ENCODE assay signal across 24 cellular contexts in the genomic region with DNA sequence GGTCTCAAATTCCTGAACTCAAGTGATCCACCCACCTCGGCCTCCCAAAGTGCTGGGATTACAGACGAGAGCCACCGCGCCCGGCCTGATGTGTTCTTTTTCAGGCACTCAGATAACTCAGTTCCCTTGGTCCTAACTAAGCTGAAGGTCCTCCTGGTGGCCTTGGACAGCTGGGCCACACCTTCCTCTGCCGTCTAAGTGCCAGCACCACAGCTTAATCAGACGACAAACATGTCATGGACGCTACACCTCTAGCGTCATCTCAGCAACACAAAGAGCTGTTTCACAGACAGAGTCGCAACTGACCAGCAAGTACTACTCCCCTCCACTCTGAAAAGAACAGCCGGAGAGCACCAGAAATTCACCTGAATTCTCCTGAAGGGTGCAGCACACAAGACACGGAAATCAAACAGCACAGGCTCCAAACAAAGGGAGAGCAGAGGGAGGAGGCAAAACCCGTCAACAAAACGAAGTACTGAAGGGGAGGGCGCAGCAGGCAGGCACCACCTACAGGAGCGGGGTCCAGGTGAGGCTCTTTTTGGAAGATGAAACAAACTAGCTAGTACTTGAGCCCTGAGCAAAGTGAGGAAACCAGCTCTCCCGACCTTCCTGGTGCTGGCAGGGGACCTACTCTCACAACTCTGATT. TPM values are rescaled to one million over a fixed set of nuclear protein-coding genes. Genes with fewer than 3 reads are reported as not detected.
DNase-seq lines count a peak whose midpoint lies in the region; ATAC-seq and TF ChIP-seq lines count a peak whose summit lies in the region.
"Had no signal": no experiment of that assay in that cellular context is flagged by ENCODE, and none has a peak within 500 bp of the region (broad histone marks: within the 10 kb centered on the region; RNA-seq: fewer than 3 reads in every experiment).

No MANE protein-coding gene starts in this region.

- H3K27ac Mint-ChIP-seq in activated naive CD8-positive, alpha-beta T cell treated with anti-CD3 and anti-CD28 coated beads, Interleukin-2, amount 50 U/mL, for 24 hours = no peak overlapping the region
- H3K27ac Mint-ChIP-seq in glutamatergic neuron (ENCODE audit: unreplicated experiment) = peak overlapping the region; percentile 23
- H3K27ac Mint-ChIP-seq: activated B cell treated with CpG ODN at 0.5 μM for 24 hours; activated CD4-positive, alpha-beta memory T cell treated with anti-CD3 and anti-CD28 coated beads for 36 hours; activated naive CD4-positive, alpha-beta T cell treated with anti-CD3 and anti-CD28 coated beads for 36 hours; B cell had no signal

- no peak overlapping the region for H3K4me3 ChIP-seq in psoas muscle
- H3K4me3 ChIP-seq: GM23248, heart left ventricle, smooth muscle cell, tibial nerve had no signal

- WGBS in psoas muscle, 3 donors = 72 to 87% (median 81%) methylated on average over 17 of the region's 17 CpGs

- H3K27me3 Mint-ChIP-seq in activated T-cell treated with anti-CD3 and anti-CD28 coated beads, Interleukin-2, amount 50 U/mL, for 4 hours (ENCODE audit: low read depth) = no peaks in the 10 kb centered on the region
- H3K27me3 Mint-ChIP-seq in activated naive CD8-positive, alpha-beta T cell treated with anti-CD3 and anti-CD28 coated beads, Interleukin-2, amount 50 U/mL, for 24 hours = no peaks in the 10 kb centered on the region
- H3K27me3 Mint-ChIP-seq in glutamatergic neuron (ENCODE audit: unreplicated experiment) = peaks cover 8% of the 10 kb centered on the region
- H3K27me3 Mint-ChIP-seq: activated B cell treated with CpG ODN at 0.5 μM for 24 hours; activated CD4-positive, alpha-beta memory T cell treated with anti-CD3 and anti-CD28 coated beads for 36 hours; B cell had no signal

- intact Hi-C loops in psoas muscle (cut with DNase I) = loop anchor here in 1 of 2 donors (5.0 kb wide), 1 partner anchor 34 kb away; no protein-coding TSS in a partner anchor

- peaks cover 26% of the 10 kb centered on the region for H3K4me1 ChIP-seq in psoas muscle

- H3K4me3 Mint-ChIP-seq in activated T-cell treated with anti-CD3 and anti-CD28 coated beads, Interleukin-2, amount 50 U/mL, for 4 hours = peak overlapping the region; percentile 4
- H3K4me3 Mint-ChIP-seq in activated naive CD8-positive, alpha-beta T cell treated with anti-CD3 and anti-CD28 coated beads, Interleukin-2, amount 50 U/mL, for 24 hours = peak overlapping the region; percentile 21
- H3K4me3 Mint-ChIP-seq in glutamatergic neuron (ENCODE audit: unreplicated experiment) = no peak overlapping the region
- H3K4me3 Mint-ChIP-seq: activated B cell treated with CpG ODN at 0.5 μM for 24 hours; activated CD4-positive, alpha-beta memory T cell treated with anti-CD3 and anti-CD28 coated beads for 36 hours; activated naive CD4-positive, alpha-beta T cell treated with anti-CD3 and anti-CD28 coated beads for 36 hours; B cell had no signal

- peaks cover 29% of the 10 kb centered on the region for H3K4me1 Mint-ChIP-seq in activated T-cell treated with anti-CD3 and anti-CD28 coated beads, Interleukin-2, amount 50 U/mL, for 4 hours (ENCODE audit: low read depth)
- peaks cover 44% of the 10 kb centered on the region for H3K4me1 Mint-ChIP-seq in activated naive CD8-positive, alpha-beta T cell treated with anti-CD3 and anti-CD28 coated beads, Interleukin-2, amount 50 U/mL, for 24 hours
- peaks cover 8% of the 10 kb centered on the region for H3K4me1 Mint-ChIP-seq in glutamatergic neuron (ENCODE audit: low read depth, unreplicated experiment)

- H3K9me3 ChIP-seq in psoas muscle = no peaks in the 10 kb centered on the region
- H3K9me3 ChIP-seq: heart left ventricle, tibial nerve had no signal

- no peaks in the 10 kb centered on the region for H3K9me3 Mint-ChIP-seq in activated T-cell treated with anti-CD3 and anti-CD28 coated beads, Interleukin-2, amount 50 U/mL, for 4 hours
- no peaks in the 10 kb centered on the region for H3K9me3 Mint-ChIP-seq in activated naive CD8-positive, alpha-beta T cell treated with anti-CD3 and anti-CD28 coated beads, Interleukin-2, amount 50 U/mL, for 24 hours
- peaks cover 9% of the 10 kb centered on the region for H3K9me3 Mint-ChIP-seq in glutamatergic neuron (ENCODE audit: unreplicated experiment)
- H3K9me3 Mint-ChIP-seq: activated B cell treated with CpG ODN at 0.5 μM for 24 hours; activated CD4-positive, alpha-beta memory T cell treated with anti-CD3 and anti-CD28 coated beads for 36 hours; activated naive CD4-positive, alpha-beta T cell treated with anti-CD3 and anti-CD28 coated beads for 36 hours had no signal

- H3K27me3 ChIP-seq in psoas muscle (ENCODE audit: insufficient read depth in 3 of 3, low read length in 2 of 3) = no peaks in the 10 kb centered on the region
- H3K27me3 ChIP-seq: heart left ventricle, tibial nerve had no signal

- peaks cover 16% of the 10 kb centered on the region for H3K36me3 Mint-ChIP-seq in activated T-cell treated with anti-CD3 and anti-CD28 coated beads, Interleukin-2, amount 50 U/mL, for 4 hours (ENCODE audit: insufficient read depth)
- peaks cover 51% of the 10 kb centered on the region for H3K36me3 Mint-ChIP-seq in activated naive CD8-positive, alpha-beta T cell treated with anti-CD3 and anti-CD28 coated beads, Interleukin-2, amount 50 U/mL, for 24 hours (ENCODE audit: low read depth)
- H3K36me3 Mint-ChIP-seq in glutamatergic neuron (ENCODE audit: unreplicated experiment) = no peaks in the 10 kb centered on the region

- no peak for DNase-seq in activated T-cell treated with anti-CD3 and anti-CD28 coated beads, Interleukin-2, amount 50 U/mL, for 4 hours
- no peak for DNase-seq in activated T-cell treated with anti-CD3 and anti-CD28 coated beads, Interleukin-2, amount 50 U/mL, for 1 hour
- no peak for DNase-seq in activated naive CD8-positive, alpha-beta T cell treated with anti-CD3 and anti-CD28 coated beads, Interleukin-2, amount 50 U/mL, for 24 hours
- DNase-seq in glutamatergic neuron (no peak), psoas muscle (peak in 1 of 2 donors; percentile 25), glomerular visceral epithelial cell (ENCODE audit: extremely low spot score) (no peak), NCI-H1694 (lab: John Stamatoyannopoulos, UW) (no peak)
- DNase-seq: activated B cell treated with CpG ODN at 0.5 μM for 24 hours; activated CD4-positive, alpha-beta memory T cell treated with anti-CD3 and anti-CD28 coated beads for 36 hours; activated naive CD4-positive, alpha-beta T cell treated with anti-CD3 and anti-CD28 coated beads for 36 hours; effector memory CD4-positive, alpha-beta T cell; GM23248; Kasumi-1; NCI-H1930; NCI-H2227 treated with DMSO at 0.1 percent for 48 hours; RPMI8226; stimulated activated CD4-positive, alpha-beta T cell treated with anti-CD3 and anti-CD28 coated beads, Interleukin-2, amount 100 ng/mL, for 48 hours; stimulated activated naive CD4-positive, alpha-beta T cell; T1000 had no signal

- no peak for TF ChIP-seq CTCF in glutamatergic neuron (IDR thresholded peaks at IDR 0.05; ENCODE audit: partially characterized antibody, unreplicated experiment)
- no peak for TF ChIP-seq CTCF in psoas muscle (IDR thresholded peaks at IDR 0.05)

- peaks cover 0 to 15% of the 10 kb centered on the region in 2 donors for H3K36me3 ChIP-seq in psoas muscle (ENCODE audit: insufficient read depth in 1 of 2, low read depth in 1 of 2)

- ATAC-seq in activated T-cell treated with anti-CD3 and anti-CD28 coated beads, Interleukin-2, amount 50 U/mL, for 4 hours = no peak
- ATAC-seq in activated naive CD8-positive, alpha-beta T cell treated with anti-CD3 and anti-CD28 coated beads, Interleukin-2, amount 50 U/mL, for 24 hours = no peak
- ATAC-seq in psoas muscle (no peak), GM18861 (IDR thresholded peaks at IDR 0.05; ENCODE audit: unreplicated experiment) (no peak)
- ATAC-seq: heart left ventricle had no signal

- H3K27ac ChIP-seq in psoas muscle = peak overlapping the region; percentile 33
- H3K27ac ChIP-seq: GM23248, heart left ventricle, tibial nerve had no signal

RNA-seq across cellular contexts. Expression of a gene that starts 4.4 kb away (rescaled TPM):
- 100 to 1,000 TPM; 429 to 526 (median 435) TPM for total RNA-seq in activated T-cell treated with anti-CD3 and anti-CD28 coated beads, Interleukin-2, amount 50 U/mL, for 4 hours
- total RNA-seq in glutamatergic neuron (ENCODE audit: unreplicated experiment) (97.3 TPM), psoas muscle (100 to 1,000 TPM; 112 to 162 (median 142) TPM)
- polyA plus RNA-seq in psoas muscle = 100 to 1,000 TPM in 2 of 3 donors, 10 to 100 TPM in 1; 98.1 to 122 (median 112) TPM

RNA-seq across cellular contexts. Expression of a gene that starts 58.5 kb away (rescaled TPM):
- total RNA-seq in activated T-cell treated with anti-CD3 and anti-CD28 coated beads, Interleukin-2, amount 50 U/mL, for 4 hours = 1 to 10 TPM; 3.7 to 4.2 (median 3.9) TPM
- 34.3 TPM for total RNA-seq in glutamatergic neuron (ENCODE audit: unreplicated experiment)
- 1 to 10 TPM; 1.6 to 7.3 (median 2.6) TPM for total RNA-seq in psoas muscle
- polyA plus RNA-seq in psoas muscle = 1 to 10 TPM in 2 of 3 donors, under 1 TPM in 1; 0.46 to 5.4 (median 5.2) TPM
